10 cellular contexts compared by ENCODE assay signal in genomic region chr4:124804584-124804983, GRCh38.
DNase-seq lines count a peak whose midpoint lies in the region; ATAC-seq and TF ChIP-seq lines count a peak whose summit lies in the region.
"Had no signal": no experiment of that assay in that cellular context is flagged by ENCODE, and none has a peak within 500 bp of the region (broad histone marks: within the 10 kb centered on the region; RNA-seq: fewer than 3 reads in every experiment).

No MANE protein-coding gene starts in this region.

- no peak for TF ChIP-seq CTCF in smooth muscle cell (IDR thresholded peaks at IDR 0.05; ENCODE audit: borderline replicate concordance, insufficient read depth, poor library complexity, severe bottlenecking)
- TF ChIP-seq CTCF in hepatocyte (IDR thresholded peaks at IDR 0.05; ENCODE audit: poor library complexity), result no peak

- POLR2A ChIA-PET in CD4-positive, alpha-beta memory T cell (lab: Charles Lee; ENCODE audit: partially characterized antibody), result no interaction called here

- H3F3A ChIP-seq in smooth muscle cell (ENCODE audit: low read depth), result no peaks in the 10 kb centered on the region

- H3K4me3 ChIP-seq in smooth muscle cell (no peak overlapping the region), hepatocyte (no peak overlapping the region)
- no peak overlapping the region for H3K4me3 ChIP-seq in CD4-positive, alpha-beta memory T cell (ENCODE audit: low read length in 2 of 2)

- H2AFZ ChIP-seq in smooth muscle cell (ENCODE audit: low read depth) (peak overlapping the region; percentile 57), hepatocyte (no peak overlapping the region)

- no peak overlapping the region for H3K27ac Mint-ChIP-seq in CD4-positive, alpha-beta memory T cell

- ATAC-seq in GM19397 (IDR thresholded peaks at IDR 0.05; ENCODE audit: unreplicated experiment) (peak; percentile 85), HG02840 (IDR thresholded peaks at IDR 0.05; ENCODE audit: low FRiP score, unreplicated experiment) (peak; percentile 62), HG02885 (IDR thresholded peaks at IDR 0.05; ENCODE audit: poor library complexity, unreplicated experiment) (no peak)

- H3K36me3 ChIP-seq in smooth muscle cell (ENCODE audit: low read depth) (no peaks in the 10 kb centered on the region), hepatocyte (replicated peaks; ENCODE audit: insufficient read depth, low read depth) (no peaks in the 10 kb centered on the region)
- no peaks in the 10 kb centered on the region for H3K36me3 ChIP-seq in CD4-positive, alpha-beta memory T cell (ENCODE audit: insufficient read depth, low read length)
- H3K36me3 ChIP-seq: neutrophil had no signal

- no peaks in the 10 kb centered on the region for H4K20me1 ChIP-seq in smooth muscle cell (ENCODE audit: low read depth)
- H4K20me1 ChIP-seq in hepatocyte (ENCODE audit: insufficient read depth, poor library complexity, severe bottlenecking), result no peaks in the 10 kb centered on the region

- no peaks in the 10 kb centered on the region for H3K4me1 Mint-ChIP-seq in CD4-positive, alpha-beta memory T cell

- peaks cover 0 to 7% (median 1%) of the 10 kb centered on the region in 8 donors for H3K9me3 Mint-ChIP-seq in CD4-positive, alpha-beta memory T cell

- no peaks in the 10 kb centered on the region for H3K27me3 Mint-ChIP-seq in CD4-positive, alpha-beta memory T cell

- no peak overlapping the region for H3K4me3 Mint-ChIP-seq in CD4-positive, alpha-beta memory T cell

- H3K79me2 ChIP-seq in smooth muscle cell (ENCODE audit: low read depth), result no peaks in the 10 kb centered on the region
- H3K79me2 ChIP-seq in hepatocyte, result no peaks in the 10 kb centered on the region

- DNase-seq in M059J (ENCODE audit: low read depth), result peak; percentile 2
- no peak for DNase-seq in smooth muscle cell (lab: John Stamatoyannopoulos, UW; ENCODE audit: unreplicated experiment)
- no peak for DNase-seq in hepatocyte (ENCODE audit: low spot score)
- DNase-seq in CD4-positive, alpha-beta memory T cell, result no peak
- DNase-seq: DMS153, SIG-M5 had no signal

- H3K9ac ChIP-seq in smooth muscle cell (ENCODE audit: low read depth), result no peak overlapping the region

- H3K36me3 Mint-ChIP-seq in CD4-positive, alpha-beta memory T cell, result no peaks in the 10 kb centered on the region

- no peak overlapping the region for H3K4me2 ChIP-seq in smooth muscle cell
- H3K4me2 ChIP-seq in hepatocyte, result no peak overlapping the region

- H3K4me1 ChIP-seq in smooth muscle cell (ENCODE audit: low read depth) (no peaks in the 10 kb centered on the region), hepatocyte (ENCODE audit: insufficient read depth) (no peaks in the 10 kb centered on the region)
- no peaks in the 10 kb centered on the region for H3K4me1 ChIP-seq in CD4-positive, alpha-beta memory T cell (ENCODE audit: insufficient read depth, low read length)

- H3K9me2 ChIP-seq in hepatocyte (replicated peaks; ENCODE audit: insufficient read depth), result no peaks in the 10 kb centered on the region

- H3K27me3 ChIP-seq in smooth muscle cell (ENCODE audit: low read depth) (no peaks in the 10 kb centered on the region), hepatocyte (no peaks in the 10 kb centered on the region)
- no peaks in the 10 kb centered on the region for H3K27me3 ChIP-seq in CD4-positive, alpha-beta memory T cell (ENCODE audit: insufficient read depth, low read length)
- H3K27me3 ChIP-seq: neutrophil had no signal

- H3K27ac ChIP-seq in smooth muscle cell (ENCODE audit: low read depth) (no peak overlapping the region), hepatocyte (no peak overlapping the region)
- no peak overlapping the region for H3K27ac ChIP-seq in CD4-positive, alpha-beta memory T cell (ENCODE audit: low read depth, low read length)
- H3K27ac ChIP-seq: neutrophil had no signal

- no peaks in the 10 kb centered on the region for H3K9me3 ChIP-seq in smooth muscle cell (replicated peaks; ENCODE audit: low read depth)
- H3K9me3 ChIP-seq in hepatocyte (ENCODE audit: low read depth), result no peaks in the 10 kb centered on the region
- no peaks in the 10 kb centered on the region for H3K9me3 ChIP-seq in CD4-positive, alpha-beta memory T cell (ENCODE audit: control insufficient read depth in 1 of 2, low read length in 2 of 2)
- H3K9me3 ChIP-seq: neutrophil had no signal

- intact Hi-C loops in CD4-positive, alpha-beta memory T cell (cut with micrococcal nuclease), result no loop called here

- CTCF ChIA-PET in CD4-positive, alpha-beta memory T cell (lab: Charles Lee; ENCODE audit: partially characterized antibody), result no interaction called here
